8 cellular contexts compared by ENCODE assay signal in genomic region chr19:55086730-55087541, GRCh38. TPM values are rescaled to one million over a fixed set of nuclear protein-coding genes. Genes with fewer than 3 reads are reported as not detected.
DNase-seq lines count a peak whose midpoint lies in the region; ATAC-seq and TF ChIP-seq lines count a peak whose summit lies in the region.

No MANE protein-coding gene starts in this region.

- TF ChIP-seq POLR2A in breast epithelium (IDR thresholded peaks at IDR 0.05), result no peak

- H3K4me1 Mint-ChIP-seq in MCF 10A (ENCODE audit: insufficient read depth, unreplicated experiment), result peaks cover 10% of the 10 kb centered on the region

- CTCF ChIA-PET in MCF 10A (lab: Yijun Ruan, JAX), result interaction anchor here (0.7 to 3.2 kb wide), 4 partner anchors 17 to 435 kb away, joined by 3 to 36 read pairs (median 5); no protein-coding TSS in a partner anchor

- H3K36me3 ChIP-seq in breast epithelium, result peaks cover 6% of the 10 kb centered on the region
- peaks cover 11% of the 10 kb centered on the region for H3K36me3 ChIP-seq in iPS-15b (ENCODE audit: control insufficient read depth, insufficient read depth, low read length)
- peaks cover 4% of the 10 kb centered on the region for H3K36me3 ChIP-seq in rectal smooth muscle tissue (ENCODE audit: control insufficient read depth, insufficient read depth, low read length)

- POLR2A ChIA-PET in MCF 10A (lab: Yijun Ruan, JAX), result interaction anchor here (0.6 kb wide), 1 partner anchor 11 kb away, joined by 3 read pairs; no protein-coding TSS in a partner anchor

- H3K4me1 ChIP-seq in breast epithelium (peaks cover 0 to 6% of the 10 kb centered on the region in 2 donors), iPS-15b (ENCODE audit: control insufficient read depth, insufficient read depth, low read length) (peaks cover 7% of the 10 kb centered on the region), rectal smooth muscle tissue (ENCODE audit: control insufficient read depth, insufficient read depth, low read length) (peaks cover 8% of the 10 kb centered on the region)

- H3K9ac ChIP-seq in iPS-15b (ENCODE audit: low read depth, low read length) (no peak overlapping the region), rectal smooth muscle tissue (ENCODE audit: low read length) (no peak overlapping the region)

- no peaks in the 10 kb centered on the region for H3K27me3 Mint-ChIP-seq in MCF 10A (ENCODE audit: insufficient read depth, unreplicated experiment)

- ATAC-seq in HG03565 (IDR thresholded peaks at IDR 0.05; ENCODE audit: unreplicated experiment) (no peak), GM19463 (IDR thresholded peaks at IDR 0.05; ENCODE audit: unreplicated experiment) (no peak)

- no peak overlapping the region for H3K27ac Mint-ChIP-seq in MCF 10A (ENCODE audit: low read depth, unreplicated experiment)

- H3K27ac ChIP-seq in breast epithelium (no peak overlapping the region), rectal smooth muscle tissue (ENCODE audit: low read depth, low read length) (no peak overlapping the region)

- H3K4me3 Mint-ChIP-seq in MCF 10A (ENCODE audit: unreplicated experiment), result no peak overlapping the region

- no peaks in the 10 kb centered on the region for H3K9me3 Mint-ChIP-seq in MCF 10A (ENCODE audit: unreplicated experiment)

- peaks cover 4 to 16% of the 10 kb centered on the region in 2 donors for H3K27me3 ChIP-seq in breast epithelium
- H3K27me3 ChIP-seq in iPS-15b (ENCODE audit: control insufficient read depth, insufficient read depth, low read length), result peaks cover 24% of the 10 kb centered on the region
- peaks cover 21% of the 10 kb centered on the region for H3K27me3 ChIP-seq in rectal smooth muscle tissue (ENCODE audit: control insufficient read depth, insufficient read depth, low read length)

- TF ChIP-seq CTCF in breast epithelium (IDR thresholded peaks at IDR 0.05), result no peak
- no peak for TF ChIP-seq CTCF in MCF 10A (IDR thresholded peaks at IDR 0.05; ENCODE audit: unreplicated experiment)

- no peaks in the 10 kb centered on the region for H3K9me3 ChIP-seq in breast epithelium
- no peaks in the 10 kb centered on the region for H3K9me3 ChIP-seq in iPS-15b (ENCODE audit: control insufficient read depth, insufficient read depth, low read length)

- no TSS peak for BruUV-seq in MCF 10A (replicated peaks; lab: Mats Ljungman, UMichigan)

- H3K4me3 ChIP-seq in breast epithelium, result peak overlapping the region; percentile 34 to 67 (median 45)
- peak overlapping the region; percentile 67 for H3K4me3 ChIP-seq in iPS-15b (ENCODE audit: low read depth, low read length)
- H3K4me3 ChIP-seq in rectal smooth muscle tissue (ENCODE audit: low read length), result peak overlapping the region; percentile 69

- peak; percentile 83 to 85 for DNase-seq in breast epithelium (ENCODE audit: low spot score in 2 of 2)
- no peak for DNase-seq in MCF 10A (ENCODE audit: unreplicated experiment)
- DNase-seq in T-helper 22 cell (ENCODE audit: low read depth), result peak; percentile 37
- DNase-seq in cerebellar cortex (ENCODE audit: low spot score), result peak; percentile 83

- H3K36me3 Mint-ChIP-seq in MCF 10A (ENCODE audit: insufficient read depth, unreplicated experiment), result peaks cover 17% of the 10 kb centered on the region

- intact Hi-C loops in breast epithelium (cut with DNase I; ENCODE audit: low total_unique reads), result no loop called here
- intact Hi-C loops in MCF 10A (cut with micrococcal nuclease), result no loop called here

RNA-seq across cellular contexts. Expression of gene EPS8L1, which starts 11.3 kb away (rescaled TPM):
- total RNA-seq in breast epithelium (10 to 100 TPM in 2 of 3 donors, 1 to 10 TPM in 1; 2.4 to 51.1 (median 50.1) TPM), MCF 10A (2022) (9.9 and 17.9 TPM in 2 replicates)

RNA-seq across cellular contexts. Expression of gene RDH13, which starts 24.0 kb away (rescaled TPM):
- total RNA-seq in breast epithelium, result 10 to 100 TPM; 11.4 to 33.4 (median 22.3) TPM
- 20.2 and 25.8 TPM in 2 replicates for total RNA-seq in MCF 10A (2022)

RNA-seq across cellular contexts. Expression of gene PPP1R12C, which starts 30.5 kb away (rescaled TPM):
- 100 to 1,000 TPM in 1 of 3 donors, 10 to 100 TPM in 2; 68.3 to 148 (median 91.7) TPM for total RNA-seq in breast epithelium
- 76.4 and 88.6 TPM in 2 replicates for total RNA-seq in MCF 10A (2022)

RNA-seq across cellular contexts. Expression of gene GP6, which starts 48.9 kb away (rescaled TPM):
- total RNA-seq in breast epithelium (not detected), MCF 10A (2022) (0.27 TPM in 1 of 2 replicates, not detected in the other)
